8 cellular contexts compared by ENCODE assay signal in genomic region chr1:11979453-11979817, GRCh38. TPM values are rescaled to one million over a fixed set of nuclear protein-coding genes. Genes with fewer than 3 reads are reported as not detected.
DNase-seq lines count a peak whose midpoint lies in the region; ATAC-seq, FAIRE-seq and TF ChIP-seq lines count a peak whose summit lies in the region.

No MANE protein-coding gene starts in this region.

- peaks cover 15% of the 10 kb centered on the region for H3K36me3 ChIP-seq in ES-I3 (ENCODE audit: insufficient read depth, low read length)
- peaks cover 34% of the 10 kb centered on the region for H3K36me3 ChIP-seq in OCI-LY1 (ENCODE audit: insufficient read depth, low read length)
- H3K36me3 ChIP-seq in endocrine pancreas (ENCODE audit: control insufficient read depth, insufficient read depth, low read length): no peaks in the 10 kb centered on the region
- no peaks in the 10 kb centered on the region for H3K36me3 ChIP-seq in neural cell (ENCODE audit: insufficient read depth, low read length)

- H3K79me2 ChIP-seq in OCI-LY1 (ENCODE audit: insufficient read depth, low read length): peaks cover 4% of the 10 kb centered on the region; the same call in 1 of the 2 replicates
- peaks cover 28% of the 10 kb centered on the region for H3K79me2 ChIP-seq in neural cell (replicated peaks; ENCODE audit: insufficient read depth, low read length)

- peak overlapping the region; percentile 43 for H3K9ac ChIP-seq in ES-I3 (ENCODE audit: low read depth, low read length)
- peak overlapping the region; percentile 53 for H3K9ac ChIP-seq in OCI-LY1 (ENCODE audit: low read length)
- H3K9ac ChIP-seq in endocrine pancreas (ENCODE audit: control insufficient read depth, insufficient read depth, low read length): peak overlapping the region; percentile 3
- H3K9ac ChIP-seq in neural cell (ENCODE audit: low read length): peak overlapping the region; percentile 95

- H3K4me1 ChIP-seq in ES-I3 (ENCODE audit: insufficient read depth, low read length) (no peaks in the 10 kb centered on the region), OCI-LY1 (ENCODE audit: insufficient read depth, low read length, severe bottlenecking) (peaks cover 30% of the 10 kb centered on the region), endocrine pancreas (ENCODE audit: control insufficient read depth, insufficient read depth, low read length) (peaks cover 5% of the 10 kb centered on the region)

- H4K20me1 ChIP-seq in OCI-LY1 (ENCODE audit: insufficient read depth, low read length) (no peaks in the 10 kb centered on the region), neural cell (ENCODE audit: insufficient read depth) (no peaks in the 10 kb centered on the region)

- H2AFZ ChIP-seq in OCI-LY1 (ENCODE audit: low read length) (no peak overlapping the region), neural cell (ENCODE audit: low read depth, low read length) (peak overlapping the region; percentile 93)

- H3K4me3 ChIP-seq in OCI-LY1 (ENCODE audit: low read depth, low read length, poor library complexity, severe bottlenecking): peak overlapping the region; percentile 95
- peak overlapping the region; percentile 14 for H3K4me3 ChIP-seq in endocrine pancreas (ENCODE audit: control insufficient read depth, insufficient read depth, low read length)
- H3K4me3 ChIP-seq in neural cell (ENCODE audit: low read length): peak overlapping the region; percentile 100

- H3F3A ChIP-seq in OCI-LY1 (ENCODE audit: insufficient read depth, low read length) (no peaks in the 10 kb centered on the region), neural cell (ENCODE audit: insufficient read depth, low read length, poor library complexity, severe bottlenecking) (no peaks in the 10 kb centered on the region)

- ATAC-seq in HG02571 (IDR thresholded peaks at IDR 0.05; ENCODE audit: unreplicated experiment) (no peak), GM19455 (IDR thresholded peaks at IDR 0.05; ENCODE audit: unreplicated experiment) (no peak)

- H3K9me2 ChIP-seq in OCI-LY1 (ENCODE audit: low read depth, low read length) (no peaks in the 10 kb centered on the region), neural cell (ENCODE audit: insufficient read depth, low read length) (no peaks in the 10 kb centered on the region)

- H3K9me3 ChIP-seq in ES-I3 (ENCODE audit: control insufficient read depth, insufficient read depth, low read length) (no peaks in the 10 kb centered on the region), OCI-LY1 (ENCODE audit: low read length) (no peaks in the 10 kb centered on the region), endocrine pancreas (ENCODE audit: control insufficient read depth, low read length) (no peaks in the 10 kb centered on the region), neural cell (ENCODE audit: low read length) (no peaks in the 10 kb centered on the region)

- no peak for TF ChIP-seq EP300 in neural cell (conservative IDR thresholded peaks at IDR 0.05; ENCODE audit: poor library complexity, severe bottlenecking)

- H3K27me3 ChIP-seq in OCI-LY1 (ENCODE audit: insufficient read depth, low read length) (no peaks in the 10 kb centered on the region), endocrine pancreas (ENCODE audit: control insufficient read depth, insufficient read depth, low read length) (no peaks in the 10 kb centered on the region), neural cell (ENCODE audit: insufficient read depth, low read depth, low read length) (no peaks in the 10 kb centered on the region)

- peak overlapping the region; percentile 66 for H3K27ac ChIP-seq in OCI-LY1 (ENCODE audit: low read depth, low read length, poor library complexity, severe bottlenecking)
- peak overlapping the region; percentile 84 for H3K27ac ChIP-seq in neural cell (ENCODE audit: low read length)

- TF ChIP-seq RAD21 in neural cell (conservative IDR thresholded peaks at IDR 0.05): no peak

- peak overlapping the region; percentile 69 for H3K4me2 ChIP-seq in OCI-LY1 (ENCODE audit: low read length)
- H3K4me2 ChIP-seq in neural cell (ENCODE audit: low read length): peak overlapping the region; percentile 55

- no peak for FAIRE-seq in HTR-8/SVneo (lab: Jason Lieb, UNC)

- no peak for DNase-seq in NCI-H2171 treated with DMSO at 0.1 percent for 48 hours (lab: John Stamatoyannopoulos, UW)
- DNase-seq in HTR-8/SVneo (ENCODE audit: insufficient read length, low spot score): no peak

- TF ChIP-seq CTCF in OCI-LY1 (IDR thresholded peaks at IDR 0.05; ENCODE audit: low read length) (no peak), neural cell (IDR thresholded peaks at IDR 0.05; ENCODE audit: poor library complexity, severe bottlenecking) (no peak)

TF ChIP-seq in neural cell, 6 proteins besides CTCF, POLR2A, EP300 and RAD21:
- no peak for TF ChIP-seq REST (IDR thresholded peaks at IDR 0.05; ENCODE audit: borderline replicate concordance)
- no peak for TF ChIP-seq EZH2 (IDR thresholded peaks at IDR 0.05; ENCODE audit: borderline replicate concordance, insufficient read depth, low read length, poor library complexity, severe bottlenecking)
- no peak for TF ChIP-seq TAF1 (IDR thresholded peaks at IDR 0.05; ENCODE audit: low read depth)
- TF ChIP-seq SMC3 (conservative IDR thresholded peaks at IDR 0.05; ENCODE audit: poor library complexity): no peak
- no peak for TF ChIP-seq MXI1 (conservative IDR thresholded peaks at IDR 0.05; ENCODE audit: poor library complexity, severe bottlenecking)
- no peak for TF ChIP-seq POLR2AphosphoS5 (IDR thresholded peaks at IDR 0.05)

RNA-seq across cellular contexts. Expression of gene MFN2, which starts 0.8 kb away (rescaled TPM):
- 60.6 and 64.9 TPM in 2 replicates for polyA plus RNA-seq in neural cell
- 68.2 and 70.5 TPM in 2 replicates for polyA minus RNA-seq in neural cell

RNA-seq across cellular contexts. Expression of gene MIIP, which starts 39.9 kb away (rescaled TPM):
- 149 and 178 TPM in 2 replicates for polyA plus RNA-seq in neural cell
- 41.3 and 55.8 TPM in 2 replicates for polyA minus RNA-seq in neural cell

RNA-seq across cellular contexts. Expression of gene PLOD1, which starts 44.9 kb away (rescaled TPM):
- 2.1 and 6.9 TPM in 2 replicates for polyA plus RNA-seq in neural cell
- 2.2 and 3.5 TPM in 2 replicates for polyA minus RNA-seq in neural cell

RNA-seq across cellular contexts. Expression of gene KIAA2013, which starts 53.2 kb away (rescaled TPM):
- polyA plus RNA-seq in neural cell: 24.9 and 34.5 TPM in 2 replicates
- polyA minus RNA-seq in neural cell: 32.8 and 38.7 TPM in 2 replicates

Comparison
In these comparisons a context has a peak if more than half of its experiments do, and no peak if none do; other contexts are left out.
1. H3K9ac ChIP-seq: peak in every context shown above with its lines; median percentile 95 in neural cell; 53 in OCI-LY1; 43 in ES-I3; 3 in endocrine pancreas.
2. H3K4me3 ChIP-seq: peak in every context shown above with its lines; median percentile 100 in neural cell; 95 in OCI-LY1; 14 in endocrine pancreas.